ENCODE assay signal across 9 cellular contexts in genomic region chr21:39346671-39347327, GRCh38. TPM values are rescaled to one million over a fixed set of nuclear protein-coding genes. Genes with fewer than 3 reads are reported as not detected.
DNase-seq lines count a peak whose midpoint lies in the region; ATAC-seq and TF ChIP-seq lines count a peak whose summit lies in the region.
"Had no signal": no experiment of that assay in that cellular context is flagged by ENCODE, and none has a peak within 500 bp of the region (broad histone marks: within the 10 kb centered on the region; RNA-seq: fewer than 3 reads in every experiment).

No MANE protein-coding gene starts in this region.

- TF ChIP-seq CTCF in fibroblast of lung (conservative IDR thresholded peaks at IDR 0.05 in 1 of 2, IDR thresholded peaks at IDR 0.05 in 1 of 2; ENCODE audit: low read depth in 1 of 2, low read length in 2 of 2): no peak

- H3K27me3 ChIP-seq in SJSA1 (replicated peaks) (no peaks in the 10 kb centered on the region), fibroblast of lung (ENCODE audit: control insufficient read depth, insufficient read depth, low read length) (no peaks in the 10 kb centered on the region), skeletal muscle satellite cell (ENCODE audit: control insufficient read depth, insufficient read depth, low read length) (no peaks in the 10 kb centered on the region)

- no peaks in the 10 kb centered on the region for H3K9me3 Mint-ChIP-seq in activated CD8-positive, alpha-beta memory T cell treated with anti-CD3 and anti-CD28 coated beads, Interleukin-2, amount 10 ng/mL, durations not matched to agents 7 days and 5 days (ENCODE audit: low read depth)

- peaks cover 45% of the 10 kb centered on the region for H3K36me3 Mint-ChIP-seq in activated CD8-positive, alpha-beta memory T cell treated with anti-CD3 and anti-CD28 coated beads, Interleukin-2, amount 10 ng/mL, durations not matched to agents 7 days and 5 days

- no peak for DNase-seq in activated CD8-positive, alpha-beta memory T cell treated with anti-CD3 and anti-CD28 coated beads, Interleukin-2, amount 10 ng/mL, durations not matched to agents 7 days and 5 days
- DNase-seq in activated CD8-positive, alpha-beta memory T cell treated with anti-CD3 and anti-CD28 coated beads, Interleukin-2, amount 50 U/mL, for 4 hours: no peak
- DNase-seq in SJSA1 (ENCODE audit: low read depth in 1 of 2, low spot score in 2 of 2) (no peak), fibroblast of lung (ENCODE audit: low read depth in 2 of 2) (no peak), occipital lobe (lab: John Stamatoyannopoulos, UW) (no peak), mesenteric fat pad (ENCODE audit: low spot score) (no peak), islet precursor cell (no peak)
- DNase-seq: NCI-H82 had no signal

- no peak for ATAC-seq in activated CD8-positive, alpha-beta memory T cell treated with anti-CD3 and anti-CD28 coated beads, Interleukin-2, amount 10 ng/mL, durations not matched to agents 7 days and 5 days

- H3K9me3 ChIP-seq in SJSA1 (replicated peaks) (no peaks in the 10 kb centered on the region), fibroblast of lung (ENCODE audit: control insufficient read depth, insufficient read depth, low read depth, low read length) (no peaks in the 10 kb centered on the region), skeletal muscle satellite cell (replicated peaks; ENCODE audit: low read length) (no peaks in the 10 kb centered on the region)

- H3K79me2 ChIP-seq in fibroblast of lung (ENCODE audit: control insufficient read depth, insufficient read depth, low read length): peaks cover 34% of the 10 kb centered on the region

- peak overlapping the region; percentile 17 for H3K27ac Mint-ChIP-seq in activated CD8-positive, alpha-beta memory T cell treated with anti-CD3 and anti-CD28 coated beads, Interleukin-2, amount 10 ng/mL, durations not matched to agents 7 days and 5 days

- H3K4me1 Mint-ChIP-seq in activated CD8-positive, alpha-beta memory T cell treated with anti-CD3 and anti-CD28 coated beads, Interleukin-2, amount 10 ng/mL, durations not matched to agents 7 days and 5 days: peaks cover 42% of the 10 kb centered on the region

- H2AFZ ChIP-seq in fibroblast of lung (ENCODE audit: low read length): no peak overlapping the region

- no peak overlapping the region for H3K9ac ChIP-seq in fibroblast of lung (ENCODE audit: insufficient read depth, low read length)
- peak overlapping the region; percentile 96 for H3K9ac ChIP-seq in skeletal muscle satellite cell (ENCODE audit: low read depth, low read length)

- peak overlapping the region; percentile 85 for H3K4me3 Mint-ChIP-seq in activated CD8-positive, alpha-beta memory T cell treated with anti-CD3 and anti-CD28 coated beads, Interleukin-2, amount 10 ng/mL, durations not matched to agents 7 days and 5 days

- H3K27ac ChIP-seq in SJSA1 (no peak overlapping the region), fibroblast of lung (ENCODE audit: insufficient read depth, low read length) (no peak overlapping the region)

- H3K27me3 Mint-ChIP-seq in activated CD8-positive, alpha-beta memory T cell treated with anti-CD3 and anti-CD28 coated beads, Interleukin-2, amount 10 ng/mL, durations not matched to agents 7 days and 5 days: no peaks in the 10 kb centered on the region

- H3K36me3 ChIP-seq in SJSA1: peaks cover 65% of the 10 kb centered on the region
- peaks cover 4% of the 10 kb centered on the region for H3K36me3 ChIP-seq in fibroblast of lung (ENCODE audit: control insufficient read depth, insufficient read depth, low read length)
- H3K36me3 ChIP-seq in skeletal muscle satellite cell (ENCODE audit: insufficient read depth, low read length): peaks cover 37% of the 10 kb centered on the region

- CTCF ChIA-PET in activated CD8-positive, alpha-beta memory T cell treated with anti-CD3 and anti-CD28 coated beads, Interleukin-2, amount 10 ng/mL, durations not matched to agents 7 days and 5 days (lab: Charles Lee): interaction anchor here (1.0 to 1.6 kb wide), 5 partner anchors 13 to 45 kb away, joined by 3 to 7 read pairs (median 3); partner anchors contain the start of gene BRWD1

- peak overlapping the region; percentile 99 for H3K4me2 ChIP-seq in fibroblast of lung (ENCODE audit: extremely low read depth, insufficient read depth, low read length)
- H3K4me2 ChIP-seq in skeletal muscle satellite cell (ENCODE audit: low read length): peak overlapping the region; percentile 91

- H3K4me3 ChIP-seq in SJSA1: peak overlapping the region; percentile 97
- peak overlapping the region; percentile 32 to 98 (median 82) for H3K4me3 ChIP-seq in fibroblast of lung (replicated peaks in 1 of 4; ENCODE audit: control extremely low read depth in 1 of 4, insufficient read depth in 1 of 4, low read depth in 3 of 4, low read length in 4 of 4)
- peak overlapping the region; percentile 98 for H3K4me3 ChIP-seq in skeletal muscle satellite cell (ENCODE audit: low read length)

- H4K20me1 ChIP-seq in fibroblast of lung (ENCODE audit: control insufficient read depth, extremely low read depth, insufficient read depth, low read length): no peaks in the 10 kb centered on the region

- H3K4me1 ChIP-seq in SJSA1 (replicated peaks): peaks cover 22% of the 10 kb centered on the region
- peaks cover 6% of the 10 kb centered on the region for H3K4me1 ChIP-seq in fibroblast of lung (ENCODE audit: control insufficient read depth, extremely low read depth, insufficient read depth, low read length)
- peaks cover 17% of the 10 kb centered on the region for H3K4me1 ChIP-seq in skeletal muscle satellite cell (ENCODE audit: control insufficient read depth, insufficient read depth, low read length)

RNA-seq across cellular contexts. Expression of gene HMGN1, which starts 2.1 kb away (rescaled TPM):
- total RNA-seq in activated CD8-positive, alpha-beta memory T cell treated with anti-CD3 and anti-CD28 coated beads, Interleukin-2, amount 10 ng/mL, durations not matched to agents 7 days and 5 days: 100 to 1,000 TPM; 385 to 405 TPM
- total RNA-seq in SJSA1 (2014; rRNA removed; shearing (Covaris generic)): 446 and 461 TPM in 2 replicates
- 171 and 179 TPM in 2 replicates for total RNA-seq in fibroblast of lung
- polyA plus RNA-seq in fibroblast of lung: 160 and 189 TPM in 2 replicates
- polyA plus RNA-seq in fibroblast of lung (2012): 229 and 291 TPM in 2 replicates
- polyA minus RNA-seq in fibroblast of lung (ENCODE audit: low replicate concordance): 3.1 and 8.2 TPM in 2 replicates
- 190 and 226 TPM in 2 replicates for total RNA-seq in skeletal muscle satellite cell (2012; rRNA removed)
- total RNA-seq in occipital lobe: 139 TPM
- 88.1 TPM for total RNA-seq in mesenteric fat pad

RNA-seq across cellular contexts. Expression of gene BRWD1, which starts 33.4 kb away (rescaled TPM):
- 10 to 100 TPM; 35.0 to 49.5 TPM for total RNA-seq in activated CD8-positive, alpha-beta memory T cell treated with anti-CD3 and anti-CD28 coated beads, Interleukin-2, amount 10 ng/mL, durations not matched to agents 7 days and 5 days
- total RNA-seq in SJSA1 (2014; rRNA removed; shearing (Covaris generic)): 23.2 and 30.3 TPM in 2 replicates
- 48.9 and 62.1 TPM in 2 replicates for total RNA-seq in fibroblast of lung
- polyA plus RNA-seq in fibroblast of lung: 10.8 and 17.1 TPM in 2 replicates
- polyA plus RNA-seq in fibroblast of lung (2012): 6.4 and 10.7 TPM in 2 replicates
- polyA minus RNA-seq in fibroblast of lung (ENCODE audit: low replicate concordance): 4.5 and 10.6 TPM in 2 replicates
- 37.8 and 46.4 TPM in 2 replicates for total RNA-seq in skeletal muscle satellite cell (2012; rRNA removed)
- 377 TPM for total RNA-seq in occipital lobe
- total RNA-seq in mesenteric fat pad: 37.4 TPM
